ENCODE assay signal across 10 cellular contexts in the genomic region with DNA sequence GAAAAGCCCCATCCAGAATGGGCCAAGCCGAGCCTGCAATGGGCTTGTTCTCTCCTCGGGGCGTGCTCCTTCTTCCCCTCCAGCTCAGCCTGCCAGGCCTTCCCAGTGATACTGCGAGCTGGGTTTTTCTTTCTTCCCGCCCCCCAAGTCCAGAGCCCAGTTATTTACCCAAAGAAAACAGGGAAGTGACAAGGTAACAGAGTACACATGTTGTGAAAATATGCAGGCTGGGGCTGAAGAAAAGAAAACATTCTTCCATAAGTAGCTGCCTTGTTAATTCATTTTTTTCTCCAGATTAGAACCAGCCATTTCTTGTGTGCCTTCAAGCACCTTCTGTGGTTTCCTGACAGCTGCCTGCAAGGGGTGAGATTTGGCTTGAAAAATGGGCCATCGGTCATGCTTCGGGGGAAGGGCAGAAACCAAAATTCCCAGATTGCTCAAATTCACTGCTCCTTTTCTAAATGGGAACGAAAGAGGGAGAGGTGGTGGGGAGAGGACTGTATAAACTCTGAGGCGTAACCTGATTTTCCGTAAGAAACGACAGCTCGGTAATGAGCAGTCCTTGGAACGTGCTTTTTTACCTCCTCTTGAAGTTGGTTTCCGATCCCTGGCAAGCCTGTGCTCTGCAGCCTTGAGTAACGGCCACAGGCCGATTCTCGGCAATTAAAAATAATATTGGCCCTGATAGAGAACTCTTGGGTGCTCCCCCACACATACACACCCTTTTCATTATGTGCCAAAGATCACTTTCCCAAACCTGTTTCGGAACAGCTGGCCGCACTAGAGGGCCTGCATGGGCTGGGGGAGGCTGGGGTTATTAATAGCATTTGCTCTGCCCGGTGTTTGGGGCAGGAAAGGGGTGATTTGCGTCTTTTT.
DNase-seq lines count a peak whose midpoint lies in the region; ATAC-seq and TF ChIP-seq lines count a peak whose summit lies in the region.
"Had no signal": no experiment of that assay in that cellular context is flagged by ENCODE, and none has a peak within 500 bp of the region (broad histone marks: within the 10 kb centered on the region; RNA-seq: fewer than 3 reads in every experiment).

No MANE protein-coding gene starts in this region.

- H3K4me1 Mint-ChIP-seq in naive thymus-derived CD4-positive, alpha-beta T cell, result peaks cover 20 to 63% (median 54%) of the 10 kb centered on the region in 7 donors

- no peak for ATAC-seq in naive thymus-derived CD4-positive, alpha-beta T cell
- no peak for ATAC-seq in GM21723 (IDR thresholded peaks at IDR 0.05; ENCODE audit: unreplicated experiment)
- ATAC-seq: Panc1 had no signal

- H3K36me3 Mint-ChIP-seq in naive thymus-derived CD4-positive, alpha-beta T cell, result peaks cover 0 to 8% (median 2%) of the 10 kb centered on the region in 5 donors

- H3K27ac Mint-ChIP-seq in naive thymus-derived CD4-positive, alpha-beta T cell, result peak overlapping the region in 8 of 9 donors; percentile 1 to 90 (median 66)

- no peak for DNase-seq in RWPE1 (ENCODE audit: low spot score)
- DNase-seq in fibroblast of mammary gland (ENCODE audit: low read depth), result peak; percentile 59
- DNase-seq in naive thymus-derived CD4-positive, alpha-beta T cell, result peak in 4 of 9 donors; percentile 10 to 23 (median 13)
- no peak for DNase-seq in NCI-H1105 treated with DMSO at 0.1 percent for 48 hours (lab: John Stamatoyannopoulos, UW)
- DNase-seq in dorsolateral prefrontal cortex, result no peak
- DNase-seq: H7, hypothalamus had no signal

- H3K4me3 ChIP-seq in fibroblast of mammary gland (ENCODE audit: control insufficient read depth, low read depth, low read length), result no peak overlapping the region
- no peak overlapping the region for H3K4me3 ChIP-seq in naive thymus-derived CD4-positive, alpha-beta T cell (ENCODE audit: low read length)
- no peak overlapping the region for H3K4me3 ChIP-seq in urinary bladder (ENCODE audit: low read depth, low read length)
- no peak overlapping the region for H3K4me3 ChIP-seq in dorsolateral prefrontal cortex

- CTCF ChIA-PET in RWPE1 (lab: Yijun Ruan, JAX), result interaction anchor here (0.6 kb wide), 2 partner anchors 27 to 78 kb away, joined by 3 to 4 read pairs; no protein-coding TSS in a partner anchor
- CTCF ChIA-PET in naive thymus-derived CD4-positive, alpha-beta T cell (lab: Charles Lee), result interaction anchor here (1.1 kb wide), 1 partner anchor 75 kb away, joined by 4 read pairs; no protein-coding TSS in a partner anchor

- TF ChIP-seq CTCF in RWPE1 (conservative IDR thresholded peaks at IDR 0.05; ENCODE audit: low read depth) (no peak), fibroblast of mammary gland (conservative IDR thresholded peaks at IDR 0.05; ENCODE audit: control insufficient read depth, insufficient read depth, low read depth, low read length) (no peak), dorsolateral prefrontal cortex (IDR thresholded peaks at IDR 0.05 in 54 of 56, conservative IDR thresholded peaks at IDR 0.05 in 2 of 56; ENCODE audit: low read depth in 1 of 56, partially characterized antibody in 56 of 56) (no peak)

- no peaks in the 10 kb centered on the region for H3K9me3 ChIP-seq in naive thymus-derived CD4-positive, alpha-beta T cell (ENCODE audit: control insufficient read depth in 2 of 3, low read length in 3 of 3)

- H3K27me3 Mint-ChIP-seq in naive thymus-derived CD4-positive, alpha-beta T cell, result no peaks in the 10 kb centered on the region

- POLR2A ChIA-PET in RWPE1 (lab: Yijun Ruan, JAX; ENCODE audit: low non-redundant PET), result no interaction called here
- POLR2A ChIA-PET in naive thymus-derived CD4-positive, alpha-beta T cell (lab: Charles Lee), result interaction anchor here (0.9 to 1.2 kb wide), 3 partner anchors 46 to 251 kb away, joined by 3 to 5 read pairs (median 3); no protein-coding TSS in a partner anchor

- peak overlapping the region in 9 of 10 donors; percentile 25 to 75 (median 59) for H3K4me3 Mint-ChIP-seq in naive thymus-derived CD4-positive, alpha-beta T cell

- H3K27me3 ChIP-seq in naive thymus-derived CD4-positive, alpha-beta T cell (ENCODE audit: control insufficient read depth in 2 of 2, insufficient read depth in 2 of 2, low read length in 2 of 2), result no peaks in the 10 kb centered on the region
- no peaks in the 10 kb centered on the region for H3K27me3 ChIP-seq in dorsolateral prefrontal cortex

- peaks cover 0 to 3% (median 0%) of the 10 kb centered on the region in 11 donors for H3K9me3 Mint-ChIP-seq in naive thymus-derived CD4-positive, alpha-beta T cell

- H3K27ac ChIP-seq in RWPE1, result peak overlapping the region; percentile 28; the same call in 1 of the 2 replicates
- no peak overlapping the region for H3K27ac ChIP-seq in naive thymus-derived CD4-positive, alpha-beta T cell (ENCODE audit: low read depth, low read length)
- H3K27ac ChIP-seq in urinary bladder (ENCODE audit: low read depth), result peak overlapping the region; percentile 88
- peak overlapping the region in 13 of 59 donors; percentile 1 to 70 (median 44) for H3K27ac ChIP-seq in dorsolateral prefrontal cortex

- peaks cover 0 to 33% of the 10 kb centered on the region in 2 donors for H3K4me1 ChIP-seq in naive thymus-derived CD4-positive, alpha-beta T cell (ENCODE audit: control insufficient read depth in 2 of 2, insufficient read depth in 2 of 2, low read length in 2 of 2)
- peaks cover 1% of the 10 kb centered on the region for H3K4me1 ChIP-seq in urinary bladder (ENCODE audit: insufficient read depth)

- H3K36me3 ChIP-seq in naive thymus-derived CD4-positive, alpha-beta T cell (ENCODE audit: control insufficient read depth in 2 of 3, insufficient read depth in 3 of 3, low read length in 3 of 3), result no peaks in the 10 kb centered on the region
- no peaks in the 10 kb centered on the region for H3K36me3 ChIP-seq in urinary bladder (ENCODE audit: insufficient read depth)

- WGBS in urinary bladder, result 50% methylated on average over 21 of the region's 21 CpGs

- intact Hi-C loops in naive thymus-derived CD4-positive, alpha-beta T cell (cut with micrococcal nuclease), result loop anchor here in 1 of 2 donors (2.0 kb wide), 1 partner anchor 55 kb away; no protein-coding TSS in a partner anchor
- intact Hi-C loops in dorsolateral prefrontal cortex (cut with DNase I), result no loop called here
